30 cellular contexts compared by ENCODE assay signal in genomic region chr9:89928106-89928505, GRCh38.
"Had no signal": no experiment of that assay in that cellular context is flagged by ENCODE, and none has a peak within 500 bp of the region (broad histone marks: within the 10 kb centered on the region; RNA-seq: fewer than 3 reads in every experiment).

No MANE protein-coding gene starts in this region.

- H3K27me3 ChIP-seq: adrenal gland, body of pancreas, Peyer's patch had no signal

- ATAC-seq: activated CD8-positive, alpha-beta T cell treated with anti-CD3 and anti-CD28 coated beads for 36 hours; activated T-cell treated with anti-CD3 and anti-CD28 coated beads, Interleukin-2, amount 50 U/mL, for 72 hours; activated T-helper 17 cell treated with anti-CD3 and anti-CD28 coated beads, Interleukin-2, amount 50 U/mL, for 72 hours; body of pancreas; PC-3 had no signal

- H3K4me3 Mint-ChIP-seq: activated CD4-positive, alpha-beta T cell treated with anti-CD3 and anti-CD28 coated beads, Interleukin-2, amount 10 ng/mL, durations not matched to agents 24 days and 14 days; activated CD8-positive, alpha-beta T cell treated with anti-CD3 and anti-CD28 coated beads for 36 hours; activated naive CD4-positive, alpha-beta T cell treated with anti-CD3 and anti-CD28 coated beads, Interleukin-2, amount 50 U/mL, for 24 hours; activated T-cell treated with anti-CD3 and anti-CD28 coated beads, Interleukin-2, amount 50 U/mL, for 72 hours; activated T-helper 17 cell treated with anti-CD3 and anti-CD28 coated beads, Interleukin-2, amount 50 U/mL, for 72 hours had no signal

- H3K4me3 ChIP-seq: adrenal gland, body of pancreas, breast epithelium, Peyer's patch had no signal

- H3K36me3 Mint-ChIP-seq: activated naive CD4-positive, alpha-beta T cell treated with anti-CD3 and anti-CD28 coated beads, Interleukin-2, amount 50 U/mL, for 24 hours had no signal

- DNase-seq: activated CD4-positive, alpha-beta T cell treated with anti-CD3 and anti-CD28 coated beads, Interleukin-2, amount 10 ng/mL, durations not matched to agents 24 days and 14 days; activated CD4-positive, alpha-beta T cell treated with anti-CD3 and anti-CD28 coated beads, Interleukin-2, amount 50 U/mL, for 4 hours; activated CD8-positive, alpha-beta T cell treated with anti-CD3 and anti-CD28 coated beads for 36 hours; activated effector memory CD4-positive, alpha-beta T cell treated with anti-CD3 and anti-CD28 coated beads, Interleukin-2, amount 50 U/mL, for 16 hours; activated naive CD4-positive, alpha-beta T cell; activated T-cell treated with anti-CD3 and anti-CD28 coated beads, Interleukin-2, amount 50 U/mL, for 1 hour; activated T-cell treated with anti-CD3 and anti-CD28 coated beads, Interleukin-2, amount 50 U/mL, for 72 hours; adrenal gland; body of pancreas; NCI-H1092 treated with DMSO at 0.1 percent for 48 hours; NCI-H1417; NCI-H146; NCI-H187; NCI-H2029 treated with DMSO at 0.1 percent for 48 hours; NCI-H2107; NCI-H2171; NCI-H510A; NCI-H526; NCI-H748 treated with DMSO at 0.1 percent for 48 hours; NK-92 treated with Interleukin-12 subunit alpha and Interleukin-12 subunit beta, amount 100 ng/mL, for 24 hours; PC-3; Peyer's patch; RPMI8226; SW 1271; T-helper 1 cell; T-helper 2 cell; T-helper 9 cell had no signal

- H3K36me3 ChIP-seq: adrenal gland, breast epithelium, Peyer's patch had no signal

- H3K27ac ChIP-seq: adrenal gland, body of pancreas, breast epithelium, Peyer's patch had no signal

- H3K27ac Mint-ChIP-seq: activated CD4-positive, alpha-beta T cell treated with anti-CD3 and anti-CD28 coated beads, Interleukin-2, amount 10 ng/mL, durations not matched to agents 24 days and 14 days; activated CD8-positive, alpha-beta T cell treated with anti-CD3 and anti-CD28 coated beads for 36 hours; activated naive CD4-positive, alpha-beta T cell treated with anti-CD3 and anti-CD28 coated beads, Interleukin-2, amount 50 U/mL, for 24 hours; activated T-cell treated with anti-CD3 and anti-CD28 coated beads, Interleukin-2, amount 50 U/mL, for 72 hours; activated T-helper 17 cell treated with anti-CD3 and anti-CD28 coated beads, Interleukin-2, amount 50 U/mL, for 72 hours had no signal

- H3K9me3 Mint-ChIP-seq: activated CD4-positive, alpha-beta T cell treated with anti-CD3 and anti-CD28 coated beads, Interleukin-2, amount 10 ng/mL, durations not matched to agents 24 days and 14 days; activated CD8-positive, alpha-beta T cell treated with anti-CD3 and anti-CD28 coated beads for 36 hours; activated naive CD4-positive, alpha-beta T cell treated with anti-CD3 and anti-CD28 coated beads, Interleukin-2, amount 50 U/mL, for 24 hours; activated T-cell treated with anti-CD3 and anti-CD28 coated beads, Interleukin-2, amount 50 U/mL, for 72 hours; activated T-helper 17 cell treated with anti-CD3 and anti-CD28 coated beads, Interleukin-2, amount 50 U/mL, for 72 hours had no signal

- H3K9me3 ChIP-seq: adrenal gland, body of pancreas, breast epithelium, Peyer's patch had no signal

- H3K4me1 ChIP-seq: breast epithelium, Peyer's patch had no signal

- H3K27me3 Mint-ChIP-seq: activated naive CD4-positive, alpha-beta T cell treated with anti-CD3 and anti-CD28 coated beads, Interleukin-2, amount 50 U/mL, for 24 hours had no signal
